Comparison of ENCODE assay signal across 18 cellular contexts in the genomic region with DNA sequence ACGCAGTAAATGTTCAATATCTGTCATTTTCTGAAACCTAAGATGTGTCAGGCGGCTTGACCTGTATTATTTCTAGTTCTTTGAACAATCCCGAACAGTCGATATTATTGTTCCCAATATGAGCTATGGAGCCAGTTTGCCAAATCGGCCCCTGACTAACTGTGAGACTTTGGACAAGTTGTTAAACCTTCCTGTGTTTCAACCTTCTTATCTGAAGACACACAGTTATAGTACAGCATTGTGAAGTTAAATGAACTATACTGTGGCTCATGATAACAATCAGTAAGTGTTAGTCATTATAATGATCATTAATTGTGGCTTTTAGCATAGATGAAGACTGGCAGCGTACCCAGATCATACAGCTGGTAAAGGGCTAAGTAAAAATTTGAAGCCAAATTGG. TPM values are rescaled to one million over a fixed set of nuclear protein-coding genes. Genes with fewer than 3 reads are reported as not detected.
DNase-seq lines count a peak whose midpoint lies in the region; ATAC-seq, FAIRE-seq and TF ChIP-seq lines count a peak whose summit lies in the region.
"Had no signal": no experiment of that assay in that cellular context is flagged by ENCODE, and none has a peak within 500 bp of the region (broad histone marks: within the 10 kb centered on the region; RNA-seq: fewer than 3 reads in every experiment).

No MANE protein-coding gene starts in this region.

- H3K14ac ChIP-seq in IMR-90 (replicated peaks; ENCODE audit: low read depth, low read length) = no peak overlapping the region

- no peaks in the 10 kb centered on the region for H3K9me3 Mint-ChIP-seq in CD4-positive, alpha-beta T cell
- H3K9me3 Mint-ChIP-seq: activated naive CD8-positive, alpha-beta T cell treated with anti-CD3 and anti-CD28 coated beads for 36 hours; activated T-helper 2 cell treated with anti-CD3 and anti-CD28 coated beads, Interferon-gamma antibody, Interleukin-2, Interleukin-4, amounts not matched to agents 10 μg/mL and 5 μg/mL and 100 μg/mL, durations not matched to agents 14 hours and 24 hours and 36 hours; CD4-positive, alpha-beta memory T cell; effector memory CD8-positive, alpha-beta T cell had no signal

- H3K27me3 ChIP-seq in CD4-positive, alpha-beta T cell (ENCODE audit: control insufficient read depth, insufficient read depth, low read length) = no peaks in the 10 kb centered on the region
- H3K27me3 ChIP-seq in IMR-90 (ENCODE audit: control insufficient read depth, insufficient read depth, low read length) (no peaks in the 10 kb centered on the region), keratinocyte (ENCODE audit: control insufficient read depth, extremely low read depth, insufficient read depth, low read length) (no peaks in the 10 kb centered on the region), smooth muscle cell (ENCODE audit: low read depth) (no peaks in the 10 kb centered on the region), sigmoid colon (no peaks in the 10 kb centered on the region)
- H3K27me3 ChIP-seq: neutrophil, vagina had no signal

- intact Hi-C loops in CD4-positive, alpha-beta T cell (cut with DNase I, micrococcal nuclease) = loop anchor here (2.0 to 5.0 kb wide), 5 partner anchors 54 to 376 kb away; a partner anchor contains a TSS
- intact Hi-C loops in IMR-90 (cut with micrococcal nuclease) (loop anchor here (2.0 to 5.0 kb wide), 2 partner anchors 49 to 54 kb away; a partner anchor contains a TSS), sigmoid colon (cut with DNase I) (no loop called here)

- no peak overlapping the region for H3K56ac ChIP-seq in IMR-90 (ENCODE audit: extremely low read depth, insufficient read depth, low read length)

- no peak overlapping the region for H3K18ac ChIP-seq in IMR-90 (ENCODE audit: low read depth, low read length)

- no peak overlapping the region for H3K23ac ChIP-seq in IMR-90 (ENCODE audit: low read depth, low read length)

- H3K4me3 ChIP-seq in IMR-90 (ENCODE audit: insufficient read depth, low read depth, low read length) = no peak overlapping the region
- no peak overlapping the region for H3K4me3 ChIP-seq in keratinocyte (ENCODE audit: control insufficient read depth in 2 of 3, extremely low read depth in 1 of 3, insufficient read depth in 2 of 3, low read depth in 1 of 3, low read length in 3 of 3)
- H3K4me3 ChIP-seq in smooth muscle cell = no peak overlapping the region
- H3K4me3 ChIP-seq in sigmoid colon = no peak overlapping the region
- H3K4me3 ChIP-seq: GM12878, HAP-1, vagina had no signal

- H3K27ac Mint-ChIP-seq in CD4-positive, alpha-beta T cell = peak overlapping the region; percentile 92
- H3K27ac Mint-ChIP-seq: activated naive CD8-positive, alpha-beta T cell treated with anti-CD3 and anti-CD28 coated beads for 36 hours had no signal

- H3K27me3 Mint-ChIP-seq in CD4-positive, alpha-beta T cell = no peaks in the 10 kb centered on the region
- H3K27me3 Mint-ChIP-seq: activated naive CD8-positive, alpha-beta T cell treated with anti-CD3 and anti-CD28 coated beads for 36 hours; CD4-positive, alpha-beta memory T cell; effector memory CD8-positive, alpha-beta T cell had no signal

- no peak overlapping the region for H3K27ac ChIP-seq in CD4-positive, alpha-beta T cell (ENCODE audit: low read depth, low read length)
- H3K27ac ChIP-seq in IMR-90 (ENCODE audit: insufficient read depth, low read length) (no peak overlapping the region), keratinocyte (ENCODE audit: control insufficient read depth, insufficient read depth, low read length) (peak overlapping the region; percentile 98), smooth muscle cell (ENCODE audit: low read depth) (peak overlapping the region; percentile 86), sigmoid colon (no peak overlapping the region)
- H3K27ac ChIP-seq: neutrophil, vagina had no signal

- BruUV-seq in IMR-90 (replicated peaks; lab: Mats Ljungman, UMichigan) = no TSS peak

- H3K4me2 ChIP-seq in IMR-90 (ENCODE audit: low read depth, low read length) = no peak overlapping the region
- peak overlapping the region; percentile 24 for H3K4me2 ChIP-seq in keratinocyte (ENCODE audit: control insufficient read depth, extremely low read depth, insufficient read depth, low read depth, low read length)
- H3K4me2 ChIP-seq in smooth muscle cell = no peak overlapping the region

- H4K8ac ChIP-seq in IMR-90 (ENCODE audit: low read depth in 2 of 2, low read length in 2 of 2) = peak overlapping the region in 1 of 2 experiments; percentile 17; a peak in 1 of 4 replicates

- dilution Hi-C loops in IMR-90 (cut with HindIII; ENCODE audit: low sequenced_read_pairs, unreplicated experiment) = no loop called here
- dilution Hi-C loops in keratinocyte (cut with MboI; ENCODE audit: extremely low pct_ligation_motif_present, low sequenced_read_pairs) = no loop called here

- no peak overlapping the region; the same call in 1 of the 2 replicates for H3K4ac ChIP-seq in IMR-90 (ENCODE audit: low read depth, low read length)

- no peak for TF ChIP-seq POLR2A in IMR-90 (IDR thresholded peaks at IDR 0.05; ENCODE audit: low read depth, low read length)
- TF ChIP-seq POLR2A in sigmoid colon (IDR thresholded peaks at IDR 0.05) = no peak

- peak overlapping the region; percentile 4; the same call in 1 of the 3 replicates for H2BK15ac ChIP-seq in IMR-90 (ENCODE audit: low read depth, low read length)

- no peak for ATAC-seq in CD4-positive, alpha-beta T cell (ENCODE audit: poor library complexity)
- ATAC-seq in IMR-90 (ENCODE audit: low read depth) (no peak), HG03378 (IDR thresholded peaks at IDR 0.05; ENCODE audit: unreplicated experiment) (no peak)

- H2AFZ ChIP-seq in IMR-90 (replicated peaks; ENCODE audit: low read length, poor library complexity) (no peak overlapping the region), keratinocyte (ENCODE audit: control insufficient read depth, low read length) (no peak overlapping the region), smooth muscle cell (ENCODE audit: low read depth) (no peak overlapping the region)

- H2AK9ac ChIP-seq in IMR-90 (replicated peaks; ENCODE audit: low read depth, low read length, poor library complexity) = no peak overlapping the region

- no peak overlapping the region for H3K9ac ChIP-seq in IMR-90 (ENCODE audit: low read depth, low read length)
- peak overlapping the region; percentile 62 for H3K9ac ChIP-seq in keratinocyte (ENCODE audit: control insufficient read depth, extremely low read depth, insufficient read depth, low read length)
- no peak overlapping the region for H3K9ac ChIP-seq in smooth muscle cell (ENCODE audit: low read depth)

- no peak overlapping the region for H4K5ac ChIP-seq in IMR-90 (ENCODE audit: low read depth, low read length)

- H3F3A ChIP-seq in smooth muscle cell (ENCODE audit: low read depth) = peaks cover 12% of the 10 kb centered on the region

- no peak for TF ChIP-seq EP300 in sigmoid colon (IDR thresholded peaks at IDR 0.05)

- H3K36me3 Mint-ChIP-seq in CD4-positive, alpha-beta T cell (ENCODE audit: low read depth) = peaks cover 40% of the 10 kb centered on the region

- WGBS in IMR-90 (ENCODE audit: extremely low coverage in 2 of 2, insufficient read length in 1 of 2), 2 experiments = 98% methylated on average over 4 of the region's 6 CpGs; no CpG with 5 or more reads in 1 of the 2 experiments
- WGBS in smooth muscle cell (ENCODE audit: low lambda C conversion rate) = 87% methylated on average over 6 of the region's 6 CpGs
- WGBS in sigmoid colon, 2 donors = 56 to 79% methylated on average over 6 of the region's 6 CpGs

- no peak for DNase-seq in CD4-positive, alpha-beta T cell
- no peak for DNase-seq in IMR-90
- DNase-seq in keratinocyte (ENCODE audit: low read depth, low spot score) = no peak
- DNase-seq in smooth muscle cell (lab: John Stamatoyannopoulos, UW; ENCODE audit: unreplicated experiment) = no peak
- no peak for DNase-seq in NCI-H2081 (lab: John Stamatoyannopoulos, UW)
- no peak for DNase-seq in stimulated activated CD4-positive, alpha-beta T cell treated with anti-CD3 and anti-CD28 coated beads, Interleukin-15, amount 100 ng/mL, for 24 hours
- no peak for DNase-seq in sigmoid colon
- DNase-seq: NCI-H524 treated with DMSO at 0.1 percent for 48 hours, Right ventricle myocardium superior had no signal

- no peak overlapping the region for H3K4me3 Mint-ChIP-seq in CD4-positive, alpha-beta T cell
- H3K4me3 Mint-ChIP-seq: activated naive CD8-positive, alpha-beta T cell treated with anti-CD3 and anti-CD28 coated beads for 36 hours; effector memory CD8-positive, alpha-beta T cell had no signal

- H3K9me1 ChIP-seq in IMR-90 (ENCODE audit: insufficient read depth, low read length) (peaks cover 27% of the 10 kb centered on the region), keratinocyte (ENCODE audit: control insufficient read depth, extremely low read depth, insufficient read depth, low read length) (no peaks in the 10 kb centered on the region)

- H3K4me1 ChIP-seq in IMR-90 (ENCODE audit: control insufficient read depth, insufficient read depth, low read length) (peaks cover 20% of the 10 kb centered on the region), keratinocyte (ENCODE audit: control insufficient read depth, extremely low read depth, insufficient read depth, low read length) (peaks cover 54% of the 10 kb centered on the region), smooth muscle cell (ENCODE audit: low read depth) (no peaks in the 10 kb centered on the region), sigmoid colon (peaks cover 0 to 4% (median 0%) of the 10 kb centered on the region in 4 donors)
- H3K4me1 ChIP-seq: HAP-1 had no signal

- POLR2A ChIA-PET in CD4-positive, alpha-beta T cell (lab: Charles Lee) = interaction anchor here (0.7 to 1.5 kb wide), 4 partner anchors 9 to 120 kb away, joined by 3 to 6 read pairs (median 4); a partner anchor contains a TSS
- POLR2A ChIA-PET in IMR-90 (lab: Charles Lee; ENCODE audit: unreplicated experiment) = no interaction called here

- no peaks in the 10 kb centered on the region for H4K20me1 ChIP-seq in IMR-90 (ENCODE audit: insufficient read depth, low read length)
- no peaks in the 10 kb centered on the region for H4K20me1 ChIP-seq in keratinocyte (ENCODE audit: control insufficient read depth, extremely low read depth, insufficient read depth, low read length)
- H4K20me1 ChIP-seq in smooth muscle cell (ENCODE audit: low read depth) = no peaks in the 10 kb centered on the region

- H3K79me2 ChIP-seq in keratinocyte (ENCODE audit: control insufficient read depth, insufficient read depth, low read length) (no peaks in the 10 kb centered on the region), smooth muscle cell (ENCODE audit: low read depth) (no peaks in the 10 kb centered on the region)

- no peak for TF ChIP-seq RAD21 in IMR-90 (IDR thresholded peaks at IDR 0.05; ENCODE audit: low read length)

- H2BK20ac ChIP-seq in IMR-90 (ENCODE audit: low read depth, low read length) = peak overlapping the region; percentile 36; the same call in 1 of the 2 replicates

- H3K79me1 ChIP-seq in IMR-90 (ENCODE audit: low read depth in 1 of 2, low read length in 2 of 2) = peaks cover 3 to 36% of the 10 kb centered on the region in 2 experiments; a peak in 2 of 4 replicates

- CTCF ChIA-PET in CD4-positive, alpha-beta T cell (lab: Charles Lee) = interaction anchor here (0.6 to 1.6 kb wide), 12 partner anchors 10 to 374 kb away, joined by 3 to 9 read pairs (median 4); a partner anchor contains a TSS
- CTCF ChIA-PET in IMR-90 (lab: Yijun Ruan, JAX) = interaction anchor here (0.7 to 2.0 kb wide), 7 partner anchors 10 to 143 kb away, joined by 3 to 7 read pairs (median 5); a partner anchor contains a TSS

- H2BK120ac ChIP-seq in IMR-90 (ENCODE audit: low read depth, low read length) = peak overlapping the region; percentile 8; the same call in 1 of the 2 replicates

- H3K4me1 Mint-ChIP-seq in CD4-positive, alpha-beta T cell (ENCODE audit: low read depth) = peaks cover 34% of the 10 kb centered on the region

- H3K36me3 ChIP-seq in IMR-90 (ENCODE audit: control insufficient read depth, insufficient read depth, low read length) (peaks cover 13% of the 10 kb centered on the region), keratinocyte (ENCODE audit: control insufficient read depth in 2 of 2, extremely low read depth in 1 of 2, insufficient read depth in 2 of 2, low read length in 2 of 2) (peaks cover 14 to 16% of the 10 kb centered on the region in 2 experiments), smooth muscle cell (ENCODE audit: low read depth) (no peaks in the 10 kb centered on the region), sigmoid colon (peaks cover 0 to 27% (median 14%) of the 10 kb centered on the region in 4 donors)

- 0 out of 2 replicates have a peak overlapping the region, but pooled peaks have one; percentile 2 for H4K91ac ChIP-seq in IMR-90 (ENCODE audit: insufficient read depth, low read depth, low read length)

- 0 out of 2 replicates have a peak overlapping the region, but pooled peaks have one; percentile 10 for H2AK5ac ChIP-seq in IMR-90 (ENCODE audit: low read depth, low read length)

- in situ Hi-C loops in IMR-90 (cut with MboI; ENCODE audit: low sequenced_read_pairs) = loop anchor here (10.0 kb wide), 2 partner anchors 48 to 148 kb away; no protein-coding TSS in a partner anchor

- no peak for FAIRE-seq in keratinocyte (lab: Jason Lieb, UNC)
- FAIRE-seq: GM12878 had no signal

- peak overlapping the region; percentile 32 for H2BK5ac ChIP-seq in IMR-90 (ENCODE audit: low read depth, low read length, poor library complexity, severe bottlenecking)

- H3K9me3 ChIP-seq in CD4-positive, alpha-beta T cell (ENCODE audit: control insufficient read depth, low read length) = no peaks in the 10 kb centered on the region
- no peaks in the 10 kb centered on the region for H3K9me3 ChIP-seq in IMR-90 (ENCODE audit: control insufficient read depth, insufficient read depth, low read length)
- H3K9me3 ChIP-seq in keratinocyte (ENCODE audit: control insufficient read depth, low read depth, low read length) = no peaks in the 10 kb centered on the region
- H3K9me3 ChIP-seq in smooth muscle cell (replicated peaks; ENCODE audit: low read depth) = no peaks in the 10 kb centered on the region
- no peaks in the 10 kb centered on the region for H3K9me3 ChIP-seq in sigmoid colon
- H3K9me3 ChIP-seq: HAP-1, neutrophil, vagina had no signal

- TF ChIP-seq CTCF in CD4-positive, alpha-beta T cell (IDR thresholded peaks at IDR 0.05) = no peak
- no peak for TF ChIP-seq CTCF in IMR-90 (conservative IDR thresholded peaks at IDR 0.05; ENCODE audit: low read depth, low read length)
- no peak for TF ChIP-seq CTCF in keratinocyte (optimal IDR thresholded peaks at IDR 0.05 in 1 of 3, IDR thresholded peaks at IDR 0.05 in 1 of 3, conservative IDR thresholded peaks at IDR 0.05 in 1 of 3; ENCODE audit: extremely low read depth in 1 of 3, insufficient read depth in 2 of 3, low read length in 3 of 3)
- TF ChIP-seq CTCF in smooth muscle cell (IDR thresholded peaks at IDR 0.05; ENCODE audit: borderline replicate concordance, insufficient read depth, poor library complexity, severe bottlenecking) = no peak
- TF ChIP-seq CTCF in sigmoid colon (IDR thresholded peaks at IDR 0.05) = no peak

RNA-seq across cellular contexts. Expression of a gene that starts 23.4 kb away (rescaled TPM):
- 100 to 1,000 TPM; 153 TPM for total RNA-seq in CD4-positive, alpha-beta T cell
- total RNA-seq in IMR-90 (2012; rRNA removed) = 77.8 and 104 TPM in 2 replicates
- polyA plus RNA-seq in IMR-90 (2012; rRNA removed) = 71.5 and 89.5 TPM in 2 replicates
- 14.9 and 35.0 TPM in 2 replicates for polyA plus RNA-seq in IMR-90 (2012; cell fraction: cytosol; rRNA removed)
- 29.6 and 177 TPM in 2 replicates for polyA plus RNA-seq in IMR-90 (2012; cell fraction: nucleus; rRNA removed; ENCODE audit: low replicate concordance)
- 52.9 to 92.6 TPM (median 90.2 TPM) in 3 replicates for polyA plus RNA-seq in keratinocyte
- polyA plus RNA-seq in keratinocyte (2011; ENCODE audit: low read depth) = 28.2 TPM
- 62.7 and 107 TPM in 2 replicates for polyA plus RNA-seq in keratinocyte (2011; cell fraction: cytosol; rRNA removed)
- polyA plus RNA-seq in keratinocyte (2011; cell fraction: nucleus; rRNA removed) = 129 and 167 TPM in 2 replicates
- polyA plus RNA-seq in keratinocyte (2012; ENCODE audit: low replicate concordance) = 53.1 and 62.8 TPM in 2 replicates
- polyA minus RNA-seq in keratinocyte = 41.9 to 55.1 TPM (median 42.5 TPM) in 3 replicates
- polyA minus RNA-seq in keratinocyte (2011; cell fraction: cytosol; rRNA and poly(A)+ RNA removed) = 34.1 TPM
- polyA minus RNA-seq in keratinocyte (2011; cell fraction: nucleus; rRNA and poly(A)+ RNA removed) = 33.2 and 61.5 TPM in 2 replicates
- 82.8 and 95.6 TPM in 2 replicates for total RNA-seq in smooth muscle cell
- polyA plus RNA-seq in smooth muscle cell = 61.8 and 63.3 TPM in 2 replicates
- 10 to 100 TPM; 42.9 to 56.9 (median 49.7) TPM for total RNA-seq in sigmoid colon
- polyA plus RNA-seq in sigmoid colon = 10 to 100 TPM; 22.8 to 33.3 (median 26.1) TPM

RNA-seq across cellular contexts. Expression of a gene that starts 51.1 kb away (rescaled TPM):
- total RNA-seq in CD4-positive, alpha-beta T cell = 1 to 10 TPM; 1.8 to 3.4 TPM
- total RNA-seq in IMR-90 (2012; rRNA removed) = 4.2 and 4.5 TPM in 2 replicates
- polyA plus RNA-seq in IMR-90 (2012; rRNA removed) = 2.3 and 2.4 TPM in 2 replicates
- polyA plus RNA-seq in IMR-90 (2012; cell fraction: cytosol; rRNA removed) = 1.0 and 1.5 TPM in 2 replicates
- 4.5 and 10.6 TPM in 2 replicates for polyA plus RNA-seq in IMR-90 (2012; cell fraction: nucleus; rRNA removed; ENCODE audit: low replicate concordance)
- polyA plus RNA-seq in keratinocyte = 0.34 to 0.36 TPM (median 0.34 TPM) in 3 replicates
- 0.05 TPM for polyA plus RNA-seq in keratinocyte (2011; ENCODE audit: low read depth)
- polyA plus RNA-seq in keratinocyte (2011; cell fraction: cytosol; rRNA removed) = 0.17 and 0.40 TPM in 2 replicates
- polyA plus RNA-seq in keratinocyte (2011; cell fraction: nucleus; rRNA removed) = 0.34 and 0.36 TPM in 2 replicates
- polyA plus RNA-seq in keratinocyte (2012; ENCODE audit: low replicate concordance) = 0.22 and 0.34 TPM in 2 replicates
- polyA minus RNA-seq in keratinocyte = 0.26 to 0.33 TPM (median 0.26 TPM) in 3 replicates
- polyA minus RNA-seq in keratinocyte (2011; cell fraction: cytosol; rRNA and poly(A)+ RNA removed) = 0.58 TPM
- 0.31 and 0.32 TPM in 2 replicates for polyA minus RNA-seq in keratinocyte (2011; cell fraction: nucleus; rRNA and poly(A)+ RNA removed)
- 0.99 and 2.4 TPM in 2 replicates for total RNA-seq in smooth muscle cell
- 0.77 and 1.8 TPM in 2 replicates for polyA plus RNA-seq in smooth muscle cell
- 10 to 100 TPM; 13.9 to 24.8 (median 19.9) TPM for total RNA-seq in sigmoid colon
- polyA plus RNA-seq in sigmoid colon = 1 to 10 TPM in 2 of 3 donors, under 1 TPM in 1; 0.46 to 8.0 (median 6.0) TPM

RNA-seq across cellular contexts. Expression of a gene that starts 54.8 kb away (rescaled TPM):
- total RNA-seq in CD4-positive, alpha-beta T cell = under 1 TPM; 0.14 to 0.47 TPM
- total RNA-seq in IMR-90 (2012; rRNA removed) = 49.6 and 49.7 TPM in 2 replicates
- polyA plus RNA-seq in IMR-90 (2012; rRNA removed) = 193 and 201 TPM in 2 replicates
- 70.1 and 182 TPM in 2 replicates for polyA plus RNA-seq in IMR-90 (2012; cell fraction: cytosol; rRNA removed)
- polyA plus RNA-seq in IMR-90 (2012; cell fraction: nucleus; rRNA removed; ENCODE audit: low replicate concordance) = 125 and 230 TPM in 2 replicates
- polyA plus RNA-seq in keratinocyte = 25.5 to 73.6 TPM (median 28.8 TPM) in 3 replicates
- polyA plus RNA-seq in keratinocyte (2011; ENCODE audit: low read depth) = 7.3 TPM
- 14.9 and 26.4 TPM in 2 replicates for polyA plus RNA-seq in keratinocyte (2011; cell fraction: cytosol; rRNA removed)
- polyA plus RNA-seq in keratinocyte (2011; cell fraction: nucleus; rRNA removed) = 98.1 and 149 TPM in 2 replicates
- 21.0 and 27.1 TPM in 2 replicates for polyA plus RNA-seq in keratinocyte (2012; ENCODE audit: low replicate concordance)
- polyA minus RNA-seq in keratinocyte = 103 to 158 TPM (median 139 TPM) in 3 replicates
- polyA minus RNA-seq in keratinocyte (2011; cell fraction: cytosol; rRNA and poly(A)+ RNA removed) = 30.7 TPM
- polyA minus RNA-seq in keratinocyte (2011; cell fraction: nucleus; rRNA and poly(A)+ RNA removed) = 106 and 122 TPM in 2 replicates
- total RNA-seq in smooth muscle cell = 39.2 and 47.5 TPM in 2 replicates
- polyA plus RNA-seq in smooth muscle cell = 13.6 and 79.1 TPM in 2 replicates
- total RNA-seq in sigmoid colon = 10 to 100 TPM in 1 of 4 donors, 1 to 10 TPM in 3; 2.1 to 11.4 (median 2.8) TPM
- 10 to 100 TPM; 13.8 to 75.5 (median 30.5) TPM for polyA plus RNA-seq in sigmoid colon
- total RNA-seq: activated T-helper 2 cell treated with anti-CD3 and anti-CD28 coated beads, Interferon-gamma antibody, Interleukin-2, Interleukin-4, amounts not matched to agents 10 μg/mL and 5 μg/mL and 100 μg/mL, durations not matched to agents 14 hours and 24 hours and 36 hours; CD4-positive, alpha-beta memory T cell had no signal

Comparison
In these comparisons a context has a peak if more than half of its experiments do, and no peak if none do; other contexts are left out.
1. H3K27ac ChIP-seq: peak in keratinocyte (single experiment) and smooth muscle cell (single experiment); none in CD4-positive, alpha-beta T cell (single experiment), IMR-90 (single experiment) and sigmoid colon (0 of 4).